Comparison of ENCODE assay signal across 32 cellular contexts in the genomic region with DNA sequence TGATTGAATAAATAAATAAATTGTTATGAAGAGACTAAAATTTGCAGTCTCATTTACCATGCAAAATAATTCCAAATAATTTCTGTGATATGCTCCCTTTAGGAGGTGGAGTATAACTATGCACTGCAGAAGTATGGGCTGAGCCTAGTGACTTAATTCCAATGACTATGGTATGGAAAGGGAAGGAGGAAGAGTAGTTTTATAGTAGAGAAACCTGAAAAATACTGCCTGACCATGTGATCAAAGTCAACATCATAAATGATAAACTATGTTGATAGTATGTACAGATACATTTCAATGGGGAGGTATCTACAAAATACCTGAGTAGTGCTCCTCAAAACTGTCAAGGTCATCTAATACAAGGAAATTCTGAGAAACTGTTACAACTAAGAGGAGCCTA. TPM values are rescaled to one million over a fixed set of nuclear protein-coding genes. Genes with fewer than 3 reads are reported as not detected.
"Had no signal": no experiment of that assay in that cellular context is flagged by ENCODE, and none has a peak within 500 bp of the region (broad histone marks: within the 10 kb centered on the region; RNA-seq: fewer than 3 reads in every experiment).

No MANE protein-coding gene starts in this region.

- H3K4me1 ChIP-seq: adrenal gland, ascending aorta, body of pancreas, breast epithelium had no signal

- H3K9me3 ChIP-seq: ascending aorta, body of pancreas, breast epithelium had no signal

- DNase-seq: activated effector memory CD4-positive, alpha-beta T cell treated with anti-CD3 and anti-CD28 coated beads, Interleukin-2, amount 50 U/mL, for 16 hours; activated effector memory CD4-positive, alpha-beta T cell treated with Interleukin-2 at 50 U/mL for 16 hours; activated gamma-delta T cell; activated gamma-delta T cell treated with Interleukin-2 at 50 U/mL for 16 hours; activated naive CD4-positive, alpha-beta T cell; activated naive CD4-positive, alpha-beta T cell treated with anti-CD3 and anti-CD28 coated beads for 36 hours; activated naive CD4-positive, alpha-beta T cell treated with anti-CD3 and anti-CD28 coated beads, Interleukin-2, amount 10 ng/mL, durations not matched to agents 7 days and 5 days; activated naive CD4-positive, alpha-beta T cell treated with anti-CD3 and anti-CD28 coated beads, Interleukin-2, amount 50 U/mL, for 16 hours; activated naive CD4-positive, alpha-beta T cell treated with Interleukin-2 at 50 U/mL for 16 hours; activated naive CD8-positive, alpha-beta T cell treated with anti-CD3 and anti-CD28 coated beads for 36 hours; activated naive CD8-positive, alpha-beta T cell treated with anti-CD3 and anti-CD28 coated beads, Interleukin-2, amount 10 ng/mL, durations not matched to agents 7 days and 5 days; activated naive CD8-positive, alpha-beta T cell treated with anti-CD3 and anti-CD28 coated beads, Interleukin-2, amount 50 U/mL, for 24 hours; activated T-cell treated with anti-CD3 and anti-CD28 coated beads, Interleukin-2, amount 50 U/mL, for 1 hour; activated T-cell treated with anti-CD3 and anti-CD28 coated beads, Interleukin-2, amount 50 U/mL, for 24 hours; activated T-cell treated with anti-CD3 and anti-CD28 coated beads, Interleukin-2, amount 50 U/mL, for 4 hours; activated T-cell treated with anti-CD3 and anti-CD28 coated beads, Interleukin-2, amount 50 U/mL, for 48 hours; activated T-cell treated with anti-CD3 and anti-CD28 coated beads, Interleukin-2, amount 50 U/mL, for 72 hours; adrenal gland; amniotic stem cell; amygdala; anterior cingulate cortex; aorta; body of pancreas; brain microvascular endothelial cell; caudate nucleus; central memory CD4-positive, alpha-beta T cell; cerebellar nuclear complex had no signal

- H3K4me3 ChIP-seq: adrenal gland, ascending aorta, body of pancreas, breast epithelium, cardiac muscle cell had no signal

- H3K36me3 ChIP-seq: adrenal gland, ascending aorta, brain microvascular endothelial cell, breast epithelium, cardiac muscle cell had no signal

- ATAC-seq: activated naive CD4-positive, alpha-beta T cell treated with anti-CD3 and anti-CD28 coated beads, Interleukin-2, amount 50 U/mL, for 72 hours; activated naive CD8-positive, alpha-beta T cell treated with anti-CD3 and anti-CD28 coated beads, Interleukin-2, amount 50 U/mL, for 24 hours; activated T-cell treated with anti-CD3 and anti-CD28 coated beads, Interleukin-2, amount 50 U/mL, for 4 hours; activated T-cell treated with anti-CD3 and anti-CD28 coated beads, Interleukin-2, amount 50 U/mL, for 72 hours; activated T-helper 17 cell treated with anti-CD3 and anti-CD28 coated beads, Interleukin-2, amount 50 U/mL, for 72 hours; body of pancreas had no signal

RNA-seq across cellular contexts. Expression of a gene that starts 14.6 kb away (rescaled TPM):
- total RNA-seq: activated naive CD4-positive, alpha-beta T cell treated with anti-CD3 and anti-CD28 coated beads for 36 hours; ascending aorta; cardiac muscle cell had no signal
